ENCODE assay signal across 16 cellular contexts in the genomic region with DNA sequence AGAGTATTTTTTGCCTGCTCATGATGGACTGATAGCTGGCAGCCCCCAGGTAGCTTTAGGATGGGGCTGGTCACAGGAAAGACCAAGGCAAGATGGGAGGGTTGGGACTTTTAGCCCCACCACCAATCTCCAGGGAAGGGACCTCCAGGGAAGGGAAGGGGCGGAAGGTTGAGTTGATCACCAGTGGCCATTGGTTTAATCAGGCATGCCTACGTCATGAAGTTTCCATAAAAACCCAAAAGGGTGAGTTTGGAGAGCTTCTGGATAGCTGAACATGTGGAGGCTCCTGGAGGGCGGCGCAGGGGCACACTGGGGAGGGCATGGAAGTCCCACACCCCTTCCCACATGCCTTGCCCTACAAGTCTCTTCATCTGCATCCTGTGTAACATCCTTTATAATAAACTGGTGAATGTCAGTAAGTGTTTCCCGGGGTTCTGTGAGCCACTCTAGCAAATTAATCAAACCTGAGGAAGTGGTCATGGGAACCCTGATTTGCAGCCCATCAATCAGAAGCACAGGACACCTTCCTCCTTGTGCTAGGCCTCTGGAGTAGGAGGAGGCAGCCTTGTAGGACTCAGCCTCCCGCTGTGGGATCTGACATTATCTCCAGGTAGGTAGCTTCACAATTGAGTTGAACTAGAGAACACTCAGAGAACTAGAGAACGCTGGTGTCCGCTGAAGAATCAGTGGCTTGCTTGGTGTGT. TPM values are rescaled to one million over a fixed set of nuclear protein-coding genes. Genes with fewer than 3 reads are reported as not detected.
DNase-seq lines count a peak whose midpoint lies in the region; ATAC-seq and TF ChIP-seq lines count a peak whose summit lies in the region.
"Had no signal": no experiment of that assay in that cellular context is flagged by ENCODE, and none has a peak within 500 bp of the region (broad histone marks: within the 10 kb centered on the region; RNA-seq: fewer than 3 reads in every experiment).

No MANE protein-coding gene starts in this region.

- H3K9me3 Mint-ChIP-seq in brain (peaks cover 0 to 4% (median 0%) of the 10 kb centered on the region in 5 experiments), type B pancreatic cell (no peaks in the 10 kb centered on the region)
- H3K9me3 Mint-ChIP-seq: activated naive CD4-positive, alpha-beta T cell treated with anti-CD3 and anti-CD28 coated beads, Interleukin-2, amount 50 U/mL, for 72 hours; effector memory CD8-positive, alpha-beta T cell; stimulated activated effector memory CD8-positive, alpha-beta T cell treated with anti-CD3 and anti-CD28 coated beads, Interleukin-12 subunit alpha, Interleukin-12 subunit beta, amount 100 ng/mL, for 72 hours had no signal

- ATAC-seq in GM21786 (IDR thresholded peaks at IDR 0.05; ENCODE audit: unreplicated experiment) (no peak), HG02610 (IDR thresholded peaks at IDR 0.05; ENCODE audit: unreplicated experiment) (no peak)
- ATAC-seq: activated naive CD4-positive, alpha-beta T cell treated with anti-CD3 and anti-CD28 coated beads, Interleukin-2, amount 50 U/mL, for 72 hours; effector memory CD8-positive, alpha-beta T cell; stimulated activated effector memory CD8-positive, alpha-beta T cell treated with anti-CD3 and anti-CD28 coated beads, Interleukin-12 subunit alpha, Interleukin-12 subunit beta, amount 100 ng/mL, for 72 hours had no signal

- H3K27me3 Mint-ChIP-seq in brain, result no peaks in the 10 kb centered on the region
- H3K27me3 Mint-ChIP-seq in type B pancreatic cell, result peaks cover 3% of the 10 kb centered on the region

- H3K36me3 Mint-ChIP-seq in brain, result no peaks in the 10 kb centered on the region
- H3K36me3 Mint-ChIP-seq in type B pancreatic cell, result peaks cover 3% of the 10 kb centered on the region
- H3K36me3 Mint-ChIP-seq: activated naive CD4-positive, alpha-beta T cell treated with anti-CD3 and anti-CD28 coated beads, Interleukin-2, amount 50 U/mL, for 72 hours; stimulated activated effector memory CD8-positive, alpha-beta T cell treated with anti-CD3 and anti-CD28 coated beads, Interleukin-12 subunit alpha, Interleukin-12 subunit beta, amount 100 ng/mL, for 72 hours had no signal

- TF ChIP-seq CTCF in brain (conservative IDR thresholded peaks at IDR 0.05) (no peak), type B pancreatic cell (conservative IDR thresholded peaks at IDR 0.05) (no peak)

- H3K4me3 Mint-ChIP-seq in brain (peak overlapping the region in 4 of 5 experiments; percentile 44 to 71 (median 62)), type B pancreatic cell (no peak overlapping the region)
- H3K4me3 Mint-ChIP-seq: effector memory CD8-positive, alpha-beta T cell; stimulated activated effector memory CD8-positive, alpha-beta T cell treated with anti-CD3 and anti-CD28 coated beads, Interleukin-12 subunit alpha, Interleukin-12 subunit beta, amount 100 ng/mL, for 72 hours had no signal

- H3K4me1 Mint-ChIP-seq in brain (peaks cover 90% of the 10 kb centered on the region), type B pancreatic cell (ENCODE audit: unreplicated experiment) (peaks cover 46% of the 10 kb centered on the region)

- H3K27ac Mint-ChIP-seq in brain (peak overlapping the region; percentile 59 to 97 (median 94)), type B pancreatic cell (no peak overlapping the region)
- H3K27ac Mint-ChIP-seq: activated naive CD4-positive, alpha-beta T cell treated with anti-CD3 and anti-CD28 coated beads, Interleukin-2, amount 50 U/mL, for 72 hours; effector memory CD8-positive, alpha-beta T cell; stimulated activated effector memory CD8-positive, alpha-beta T cell treated with anti-CD3 and anti-CD28 coated beads, Interleukin-12 subunit alpha, Interleukin-12 subunit beta, amount 100 ng/mL, for 72 hours had no signal

- DNase-seq in NCI-H1417 (lab: John Stamatoyannopoulos, UW) (peak in 2 of 3 experiments; percentile 58 to 69), NCI-H1417 treated with DMSO at 0.1 percent for 48 hours (lab: John Stamatoyannopoulos, UW) (no peak), mesenteric fat pad (ENCODE audit: low spot score) (peak; percentile 67), type B pancreatic cell (ENCODE audit: extremely low spot score, unreplicated experiment) (peak; percentile 25), amygdala (lab: John Stamatoyannopoulos, UW) (no peak)
- DNase-seq: activated CD4-positive, alpha-beta T cell treated with anti-CD3 and anti-CD28 coated beads for 48 hours; colonic mucosa; effector memory CD8-positive, alpha-beta T cell; left ventricle myocardium inferior; T-helper 9 cell; transverse colon had no signal

RNA-seq across cellular contexts. Expression of gene RAB31, which starts 30.3 kb away (rescaled TPM):
- 28.7 TPM for polyA plus RNA-seq in brain (ENCODE audit: insufficient read depth, low read depth, low replicate concordance)
- total RNA-seq in mesenteric fat pad (80.7 TPM), type B pancreatic cell (ENCODE audit: low replicate concordance) (8.9 and 19.7 TPM in 2 replicates)

Comparison
In these comparisons a context has a peak if more than half of its experiments do, and no peak if none do; other contexts are left out.
1. DNase-seq: peak in NCI-H1417 (2 of 3), mesenteric fat pad (single experiment) and type B pancreatic cell (single experiment); none in NCI-H1417 treated with DMSO at 0.1 percent for 48 hours (single experiment) and amygdala (0 of 56).